ENCODE assay signal across 9 cellular contexts in genomic region chr1:153742411-153743142, GRCh38. TPM values are rescaled to one million over a fixed set of nuclear protein-coding genes. Genes with fewer than 3 reads are reported as not detected.
DNase-seq lines count a peak whose midpoint lies in the region; ATAC-seq and TF ChIP-seq lines count a peak whose summit lies in the region.
"Had no signal": no experiment of that assay in that cellular context is flagged by ENCODE, and none has a peak within 500 bp of the region (broad histone marks: within the 10 kb centered on the region; RNA-seq: fewer than 3 reads in every experiment).

No MANE protein-coding gene starts in this region.

- H3K4me3 ChIP-seq in kidney epithelial cell (ENCODE audit: low read depth, low read length), result no peak overlapping the region

- no peak for TF ChIP-seq CTCF in kidney epithelial cell (IDR thresholded peaks at IDR 0.05; ENCODE audit: insufficient read depth, low read length, poor library complexity, severe bottlenecking)

- DNase-seq in Caki2 (ENCODE audit: low read depth) (peak; percentile 100), NOMO-1 treated with DMSO at 0.1 percent for 48 hours (lab: John Stamatoyannopoulos, UW; ENCODE audit: unreplicated experiment) (peak; percentile 42), kidney epithelial cell (ENCODE audit: low read depth) (peak; percentile 95), A172 (ENCODE audit: low spot score) (no peak)
- DNase-seq in effector CD8-positive, alpha-beta T cell (lab: John Stamatoyannopoulos, UW), result no peak

- no peaks in the 10 kb centered on the region for H3K36me3 ChIP-seq in kidney epithelial cell (ENCODE audit: control insufficient read depth, insufficient read depth, low read length)

- in situ Hi-C loops in Caki2 (cut with HindIII; ENCODE audit: low pct_unique_long_range_greater_than_20kb, low sequenced_read_pairs), result no loop called here

- ATAC-seq in GM21529 (IDR thresholded peaks at IDR 0.05; ENCODE audit: unreplicated experiment) (peak; percentile 60), GM21723 (IDR thresholded peaks at IDR 0.05; ENCODE audit: unreplicated experiment) (no peak), HG03039 (IDR thresholded peaks at IDR 0.05; ENCODE audit: unreplicated experiment) (no peak)
- ATAC-seq: HCT116 had no signal

- no peaks in the 10 kb centered on the region for H3K27me3 ChIP-seq in kidney epithelial cell (ENCODE audit: control insufficient read depth, insufficient read depth, low read length)

RNA-seq across cellular contexts. Expression of gene INTS3, which starts 14.7 kb away (rescaled TPM):
- total RNA-seq in Caki2 (2014; rRNA removed; shearing (Covaris generic); ENCODE audit: low replicate concordance), result 19.9 and 23.1 TPM in 2 replicates
- 33.8 and 36.4 TPM in 2 replicates for total RNA-seq in kidney epithelial cell
- 43.6 and 44.7 TPM in 2 replicates for total RNA-seq in A172 (2014; rRNA removed; shearing (Covaris generic))

RNA-seq across cellular contexts. Expression of gene SLC27A3, which starts 32.6 kb away (rescaled TPM):
- total RNA-seq in Caki2 (2014; rRNA removed; shearing (Covaris generic); ENCODE audit: low replicate concordance), result 34.8 and 43.2 TPM in 2 replicates
- 2.7 and 6.2 TPM in 2 replicates for total RNA-seq in kidney epithelial cell
- total RNA-seq in A172 (2014; rRNA removed; shearing (Covaris generic)), result 1.8 and 2.2 TPM in 2 replicates

Comparison
In these comparisons a context has a peak if more than half of its experiments do, and no peak if none do; other contexts are left out.
1. DNase-seq: peak in Caki2 (single experiment), NOMO-1 treated with DMSO at 0.1 percent for 48 hours (single experiment) and kidney epithelial cell (single experiment); none in A172 (single experiment) and effector CD8-positive, alpha-beta T cell (single experiment).